ENCODE assay signal across 8 cellular contexts in the genomic region with DNA sequence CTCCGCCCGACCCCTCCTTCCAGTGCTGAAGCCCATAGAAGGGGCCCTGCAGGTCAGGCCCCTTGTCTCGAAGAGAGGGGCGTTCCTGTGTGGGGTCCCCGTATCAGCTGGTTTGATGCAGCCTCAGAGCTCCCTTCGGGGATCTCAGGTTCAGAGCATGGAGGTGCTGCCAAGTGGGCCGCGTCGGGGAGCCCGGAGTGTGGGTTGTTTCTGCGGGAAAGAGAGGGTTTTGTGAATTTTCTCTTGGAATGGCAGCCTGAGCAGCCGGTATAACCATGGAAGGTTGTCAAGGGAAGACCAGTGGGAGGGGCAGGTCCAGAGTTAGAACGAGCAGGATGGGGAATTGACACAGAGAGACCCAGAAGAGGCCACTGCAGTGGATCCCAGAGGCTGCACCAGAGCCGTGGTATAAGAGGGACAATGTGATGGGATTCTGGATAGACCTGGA. TPM values are rescaled to one million over a fixed set of nuclear protein-coding genes. Genes with fewer than 3 reads are reported as not detected.
DNase-seq lines count a peak whose midpoint lies in the region; ATAC-seq and TF ChIP-seq lines count a peak whose summit lies in the region.

No MANE protein-coding gene starts in this region.

- intact Hi-C loops in heart right ventricle (cut with DNase I) (loop anchor here in 5 of 10 donors (1.0 to 10.0 kb wide), 6 partner anchors 12 to 689 kb away; a partner anchor contains a TSS), prostate gland (cut with DNase I) (no loop called here)

- peaks cover 4 to 51% (median 28%) of the 10 kb centered on the region in 9 donors for H3K4me1 ChIP-seq in heart right ventricle
- H3K4me1 ChIP-seq in prostate gland (replicated peaks) = no peaks in the 10 kb centered on the region

- H3K36me3 Mint-ChIP-seq in activated naive CD4-positive, alpha-beta T cell treated with anti-CD3 and anti-CD28 coated beads, Interleukin-2, amount 10 ng/mL, durations not matched to agents 7 days and 5 days = peaks cover 47% of the 10 kb centered on the region

- CTCF ChIA-PET in activated naive CD4-positive, alpha-beta T cell treated with anti-CD3 and anti-CD28 coated beads, Interleukin-2, amount 10 ng/mL, durations not matched to agents 7 days and 5 days (lab: Charles Lee) = no interaction called here

- 1% methylated on average over 12 to 14 of the region's 14 CpGs for WGBS in heart right ventricle, 2 donors
- 2% methylated on average over 14 of the region's 14 CpGs for WGBS in prostate gland

- peaks cover 19% of the 10 kb centered on the region for H3K4me1 Mint-ChIP-seq in activated naive CD4-positive, alpha-beta T cell treated with anti-CD3 and anti-CD28 coated beads, Interleukin-2, amount 10 ng/mL, durations not matched to agents 7 days and 5 days

- H3K9me3 ChIP-seq in heart right ventricle (peaks cover 0 to 74% (median 0%) of the 10 kb centered on the region in 11 donors), prostate gland (no peaks in the 10 kb centered on the region)

- peak overlapping the region; percentile 96 for H3K27ac Mint-ChIP-seq in activated naive CD4-positive, alpha-beta T cell treated with anti-CD3 and anti-CD28 coated beads, Interleukin-2, amount 10 ng/mL, durations not matched to agents 7 days and 5 days

- ATAC-seq in HG03066 (IDR thresholded peaks at IDR 0.05; ENCODE audit: low read depth, unreplicated experiment) (peak; percentile 20), heart right ventricle (peak in 6 of 8 donors; percentile 0 to 21 (median 12)), GM18873 (IDR thresholded peaks at IDR 0.05; ENCODE audit: low FRiP score, unreplicated experiment) (no peak)

- TF ChIP-seq CTCF in heart right ventricle (IDR thresholded peaks at IDR 0.05) (no peak), prostate gland (IDR thresholded peaks at IDR 0.05) (no peak)

- peaks cover 4% of the 10 kb centered on the region for H3K27me3 Mint-ChIP-seq in activated naive CD4-positive, alpha-beta T cell treated with anti-CD3 and anti-CD28 coated beads, Interleukin-2, amount 10 ng/mL, durations not matched to agents 7 days and 5 days

- H3K36me3 ChIP-seq in heart right ventricle (peaks cover 0 to 29% (median 3%) of the 10 kb centered on the region in 9 donors), prostate gland (no peaks in the 10 kb centered on the region)

- H3K4me3 ChIP-seq in heart right ventricle = peak overlapping the region; percentile 67 to 94 (median 82)
- peak overlapping the region; percentile 78 to 90 for H3K4me3 ChIP-seq in prostate gland

- H3K27ac ChIP-seq in heart right ventricle (peak overlapping the region; percentile 70 to 99 (median 96)), prostate gland (peak overlapping the region; percentile 94 to 95)

- H3K27me3 ChIP-seq in heart right ventricle (no peaks in the 10 kb centered on the region), prostate gland (replicated peaks; ENCODE audit: insufficient read depth) (no peaks in the 10 kb centered on the region)

- peak; percentile 30 for DNase-seq in ELR (ENCODE audit: low read depth)
- DNase-seq in activated naive CD4-positive, alpha-beta T cell treated with anti-CD3 and anti-CD28 coated beads, Interleukin-2, amount 10 ng/mL, durations not matched to agents 7 days and 5 days = no peak
- DNase-seq in heart right ventricle = no peak
- DNase-seq in prostate gland (ENCODE audit: low spot score) = no peak
- no peak for DNase-seq in epidermal melanocyte (ENCODE audit: insufficient read length, low spot score)
- no peak for DNase-seq in activated effector memory CD4-positive, alpha-beta T cell treated with Interleukin-2 at 50 U/mL for 16 hours

- peaks cover 52% of the 10 kb centered on the region for H3K9me3 Mint-ChIP-seq in activated naive CD4-positive, alpha-beta T cell treated with anti-CD3 and anti-CD28 coated beads, Interleukin-2, amount 10 ng/mL, durations not matched to agents 7 days and 5 days

- TF ChIP-seq POLR2A in prostate gland (IDR thresholded peaks at IDR 0.05) = no peak

- peak overlapping the region; percentile 93 for H3K4me3 Mint-ChIP-seq in activated naive CD4-positive, alpha-beta T cell treated with anti-CD3 and anti-CD28 coated beads, Interleukin-2, amount 10 ng/mL, durations not matched to agents 7 days and 5 days

RNA-seq across cellular contexts. Expression of a gene that starts 0.4 kb away (rescaled TPM):
- 10 to 100 TPM in 7 of 10 donors, 1 to 10 TPM in 3; 8.1 to 18.8 (median 11.4) TPM for total RNA-seq in heart right ventricle
- 10 to 100 TPM; 31.8 to 37.5 TPM for polyA plus RNA-seq in heart right ventricle
- 10 to 100 TPM; 14.0 to 24.7 TPM for total RNA-seq in prostate gland

RNA-seq across cellular contexts. Expression of a gene that starts 0.4 kb away (rescaled TPM):
- total RNA-seq in heart right ventricle (1 to 10 TPM; 2.0 to 4.2 (median 2.8) TPM), prostate gland (1 to 10 TPM; 4.3 to 8.2 TPM)
- polyA plus RNA-seq in heart right ventricle = 1 to 10 TPM; 1.4 to 4.2 TPM

RNA-seq across cellular contexts. Expression of a gene that starts 12.7 kb away (rescaled TPM):
- total RNA-seq in heart right ventricle (10 to 100 TPM in 8 of 10 donors, 1 to 10 TPM in 2; 8.0 to 15.7 (median 11.4) TPM), prostate gland (10 to 100 TPM; 11.9 to 13.2 TPM)
- polyA plus RNA-seq in heart right ventricle = 1 to 10 TPM; 3.4 to 3.7 TPM

RNA-seq across cellular contexts. Expression of a gene that starts 25.9 kb away (rescaled TPM):
- total RNA-seq in heart right ventricle (10 to 100 TPM; 12.7 to 18.8 (median 14.2) TPM), prostate gland (10 to 100 TPM; 20.4 to 27.4 TPM)
- 1 to 10 TPM; 5.3 to 7.8 TPM for polyA plus RNA-seq in heart right ventricle

RNA-seq across cellular contexts. Expression of a gene that starts 43.5 kb away (rescaled TPM):
- total RNA-seq in heart right ventricle (1 to 10 TPM; 5.5 to 9.2 (median 7.0) TPM), prostate gland (10 to 100 TPM; 10.8 to 15.3 TPM)
- 1 to 10 TPM in 1 of 2 donors, under 1 TPM in 1; 0.86 to 2.1 TPM for polyA plus RNA-seq in heart right ventricle
